Comparison of ENCODE assay signal across 9 cellular contexts in genomic region chr9:113621309-113621791, GRCh38.
DNase-seq lines count a peak whose midpoint lies in the region; ATAC-seq and TF ChIP-seq lines count a peak whose summit lies in the region.
"Had no signal": no experiment of that assay in that cellular context is flagged by ENCODE, and none has a peak within 500 bp of the region (broad histone marks: within the 10 kb centered on the region; RNA-seq: fewer than 3 reads in every experiment).

No MANE protein-coding gene starts in this region.

- H3K4me1 ChIP-seq in lung (ENCODE audit: control insufficient read depth in 2 of 2, insufficient read depth in 2 of 2, low read length in 2 of 2) (peaks cover 18 to 27% of the 10 kb centered on the region in 2 donors), upper lobe of right lung (peaks cover 24% of the 10 kb centered on the region)

- no peaks in the 10 kb centered on the region for H3K27me3 Mint-ChIP-seq in activated CD4-positive, alpha-beta memory T cell treated with anti-CD3 and anti-CD28 coated beads for 36 hours
- H3K27me3 Mint-ChIP-seq in activated CD4-positive, alpha-beta memory T cell treated with anti-CD3 and anti-CD28 coated beads, Interleukin-2, amount 10 ng/mL, durations not matched to agents 7 days and 5 days, result no peaks in the 10 kb centered on the region

- WGBS in lung, 2 donors, result 50 to 71% methylated on average over 14 of the region's 14 CpGs

- peak overlapping the region; percentile 99 for H3K27ac Mint-ChIP-seq in activated CD4-positive, alpha-beta memory T cell treated with anti-CD3 and anti-CD28 coated beads for 36 hours
- no peak overlapping the region for H3K27ac Mint-ChIP-seq in activated CD4-positive, alpha-beta memory T cell treated with anti-CD3 and anti-CD28 coated beads, Interleukin-2, amount 10 ng/mL, durations not matched to agents 7 days and 5 days

- ATAC-seq in lung (ENCODE audit: insufficient read depth, low FRiP score), result peak; percentile 62
- ATAC-seq in upper lobe of right lung, result no peak
- no peak for ATAC-seq in HG03175 (IDR thresholded peaks at IDR 0.05; ENCODE audit: unreplicated experiment)

- H3K27ac ChIP-seq in lung (ENCODE audit: low read depth in 1 of 2, low read length in 1 of 2) (peak overlapping the region; percentile 68 to 82), upper lobe of right lung (peak overlapping the region; percentile 80)

- TF ChIP-seq CTCF in lung (IDR thresholded peaks at IDR 0.05; ENCODE audit: control extremely low read depth, extremely low read depth) (no peak), upper lobe of right lung (IDR thresholded peaks at IDR 0.05) (no peak)

- H3K27me3 ChIP-seq in lung (ENCODE audit: control insufficient read depth, insufficient read depth) (no peaks in the 10 kb centered on the region), upper lobe of right lung (no peaks in the 10 kb centered on the region)

- no peaks in the 10 kb centered on the region for H3K9me3 Mint-ChIP-seq in activated CD4-positive, alpha-beta memory T cell treated with anti-CD3 and anti-CD28 coated beads for 36 hours
- H3K9me3 Mint-ChIP-seq in activated CD4-positive, alpha-beta memory T cell treated with anti-CD3 and anti-CD28 coated beads, Interleukin-2, amount 10 ng/mL, durations not matched to agents 7 days and 5 days, result no peaks in the 10 kb centered on the region
- H3K9me3 Mint-ChIP-seq: CD4-positive, CD25-positive, alpha-beta regulatory T cell had no signal

- H3K36me3 ChIP-seq in lung (ENCODE audit: control insufficient read depth in 2 of 2, insufficient read depth in 2 of 2, low read length in 2 of 2) (no peaks in the 10 kb centered on the region), upper lobe of right lung (no peaks in the 10 kb centered on the region)

- peaks cover 64% of the 10 kb centered on the region for H3K4me1 Mint-ChIP-seq in activated CD4-positive, alpha-beta memory T cell treated with anti-CD3 and anti-CD28 coated beads for 36 hours (ENCODE audit: low read depth)
- H3K4me1 Mint-ChIP-seq in activated CD4-positive, alpha-beta memory T cell treated with anti-CD3 and anti-CD28 coated beads, Interleukin-2, amount 10 ng/mL, durations not matched to agents 7 days and 5 days, result peaks cover 34% of the 10 kb centered on the region

- DNase-seq in activated CD4-positive, alpha-beta memory T cell treated with anti-CD3 and anti-CD28 coated beads for 36 hours, result no peak
- no peak for DNase-seq in activated CD4-positive, alpha-beta memory T cell treated with anti-CD3 and anti-CD28 coated beads, Interleukin-2, amount 10 ng/mL, durations not matched to agents 7 days and 5 days
- DNase-seq in ecto neural progenitor cell (ENCODE audit: low spot score) (peak; percentile 65), lung (ENCODE audit: low spot score) (no peak), upper lobe of right lung (peak; percentile 63), HT-29 (ENCODE audit: low spot score) (no peak), NCI-H524 treated with DMSO at 0.1 percent for 48 hours (lab: John Stamatoyannopoulos, UW) (no peak)
- DNase-seq: CD4-positive, CD25-positive, alpha-beta regulatory T cell had no signal

- no peaks in the 10 kb centered on the region for H3K9me3 ChIP-seq in lung (ENCODE audit: control insufficient read depth in 2 of 2, insufficient read depth in 1 of 2, low read length in 1 of 2)
- H3K9me3 ChIP-seq in upper lobe of right lung, result no peaks in the 10 kb centered on the region

- intact Hi-C loops in activated CD4-positive, alpha-beta memory T cell treated with anti-CD3 and anti-CD28 coated beads for 36 hours (cut with micrococcal nuclease), result no loop called here
- intact Hi-C loops in upper lobe of right lung (cut with DNase I), result no loop called here

- no peak overlapping the region for H3K4me3 Mint-ChIP-seq in activated CD4-positive, alpha-beta memory T cell treated with anti-CD3 and anti-CD28 coated beads for 36 hours
- H3K4me3 Mint-ChIP-seq in activated CD4-positive, alpha-beta memory T cell treated with anti-CD3 and anti-CD28 coated beads, Interleukin-2, amount 10 ng/mL, durations not matched to agents 7 days and 5 days, result no peak overlapping the region
- H3K4me3 Mint-ChIP-seq: CD4-positive, CD25-positive, alpha-beta regulatory T cell had no signal

- CTCF ChIA-PET in activated CD4-positive, alpha-beta memory T cell treated with anti-CD3 and anti-CD28 coated beads for 36 hours (lab: Charles Lee), result interaction anchor here (2.3 to 8.2 kb wide), 2 partner anchors 30 to 35 kb away, joined by 6 to 72 read pairs; no protein-coding TSS in a partner anchor
- CTCF ChIA-PET in activated CD4-positive, alpha-beta memory T cell treated with anti-CD3 and anti-CD28 coated beads, Interleukin-2, amount 10 ng/mL, durations not matched to agents 7 days and 5 days (lab: Charles Lee), result interaction anchor here (1.2 to 1.9 kb wide), 2 partner anchors 27 to 29 kb away, joined by 4 to 10 read pairs; no protein-coding TSS in a partner anchor

- POLR2A ChIA-PET in activated CD4-positive, alpha-beta memory T cell treated with anti-CD3 and anti-CD28 coated beads for 36 hours (lab: Charles Lee), result no interaction called here
- POLR2A ChIA-PET in activated CD4-positive, alpha-beta memory T cell treated with anti-CD3 and anti-CD28 coated beads, Interleukin-2, amount 10 ng/mL, durations not matched to agents 7 days and 5 days (lab: Charles Lee), result no interaction called here

- no peaks in the 10 kb centered on the region for H3K36me3 Mint-ChIP-seq in activated CD4-positive, alpha-beta memory T cell treated with anti-CD3 and anti-CD28 coated beads for 36 hours
- no peaks in the 10 kb centered on the region for H3K36me3 Mint-ChIP-seq in activated CD4-positive, alpha-beta memory T cell treated with anti-CD3 and anti-CD28 coated beads, Interleukin-2, amount 10 ng/mL, durations not matched to agents 7 days and 5 days (ENCODE audit: low read depth)
- H3K36me3 Mint-ChIP-seq: CD4-positive, CD25-positive, alpha-beta regulatory T cell had no signal

- H3K4me3 ChIP-seq in lung (no peak overlapping the region), upper lobe of right lung (no peak overlapping the region)

Comparison
In these comparisons a context has a peak if more than half of its experiments do, and no peak if none do; other contexts are left out.
1. DNase-seq: peak in ecto neural progenitor cell (single experiment) and upper lobe of right lung (single experiment); none in activated CD4-positive, alpha-beta memory T cell treated with anti-CD3 and anti-CD28 coated beads for 36 hours (single experiment), activated CD4-positive, alpha-beta memory T cell treated with anti-CD3 and anti-CD28 coated beads, Interleukin-2, amount 10 ng/mL, durations not matched to agents 7 days and 5 days (single experiment), lung (single experiment), HT-29 (single experiment) and NCI-H524 treated with DMSO at 0.1 percent for 48 hours (single experiment).